14 cellular contexts compared by ENCODE assay signal in the genomic region with DNA sequence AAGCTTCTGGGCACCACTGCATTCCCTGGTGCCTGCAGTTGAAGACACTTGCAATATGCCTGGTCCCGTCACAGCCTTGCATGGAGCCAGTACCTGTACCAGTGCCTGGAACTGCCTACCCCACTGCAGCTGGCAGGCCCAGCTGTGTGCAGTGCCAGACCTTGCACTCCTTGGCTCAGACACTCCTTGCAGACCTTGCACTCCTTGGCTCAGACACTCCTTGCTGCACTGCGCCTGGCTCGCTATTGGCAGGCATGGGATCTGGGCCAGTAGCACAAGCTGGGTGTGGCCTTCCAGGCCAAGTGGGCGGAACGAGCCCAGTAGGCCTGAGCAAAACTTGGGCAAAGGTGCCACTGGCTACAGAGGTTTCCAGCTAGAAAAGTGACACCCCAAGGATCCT.
DNase-seq lines count a peak whose midpoint lies in the region; ATAC-seq, FAIRE-seq and TF ChIP-seq lines count a peak whose summit lies in the region.
"Had no signal": no experiment of that assay in that cellular context is flagged by ENCODE, and none has a peak within 500 bp of the region (broad histone marks: within the 10 kb centered on the region; RNA-seq: fewer than 3 reads in every experiment).

No MANE protein-coding gene starts in this region.

- no peaks in the 10 kb centered on the region for H3K79me2 ChIP-seq in osteoblast (ENCODE audit: insufficient read depth, low read length)

- no peak overlapping the region for H3K4me2 ChIP-seq in osteoblast (ENCODE audit: insufficient read depth, low read length)

- no peaks in the 10 kb centered on the region for H3K27me3 ChIP-seq in osteoblast (ENCODE audit: insufficient read depth, low read length)

- H3K4me1 Mint-ChIP-seq in chondrocyte (ENCODE audit: low read depth), result no peaks in the 10 kb centered on the region
- H3K4me1 Mint-ChIP-seq: CD4-positive, alpha-beta memory T cell; H9 had no signal

- no peaks in the 10 kb centered on the region for H4K20me1 ChIP-seq in osteoblast (ENCODE audit: insufficient read depth, low read length)

- no peaks in the 10 kb centered on the region for H3K36me3 ChIP-seq in kidney (ENCODE audit: control insufficient read depth in 1 of 2, insufficient read depth in 2 of 2, low read length in 2 of 2)
- no peaks in the 10 kb centered on the region for H3K36me3 ChIP-seq in osteoblast (ENCODE audit: insufficient read depth, low read length)

- H3K4me1 ChIP-seq in kidney (ENCODE audit: control insufficient read depth in 1 of 2, insufficient read depth in 1 of 2, low read depth in 1 of 2, low read length in 2 of 2) (no peaks in the 10 kb centered on the region), osteoblast (ENCODE audit: insufficient read depth, low read length) (no peaks in the 10 kb centered on the region)

- no peaks in the 10 kb centered on the region for H3K36me3 Mint-ChIP-seq in chondrocyte (ENCODE audit: low read depth)
- H3K36me3 Mint-ChIP-seq: CD4-positive, alpha-beta memory T cell had no signal

- H2AFZ ChIP-seq in osteoblast (ENCODE audit: low read length), result no peak overlapping the region

- H3K9ac ChIP-seq in kidney (ENCODE audit: low read length in 2 of 2), result no peak overlapping the region

- TF ChIP-seq CTCF in chondrocyte (IDR thresholded peaks at IDR 0.05) (no peak), kidney (IDR thresholded peaks at IDR 0.05; ENCODE audit: borderline replicate concordance, extremely low read depth, insufficient read depth) (no peak), osteoblast (IDR thresholded peaks at IDR 0.05; ENCODE audit: extremely low read depth, low read depth, low read length) (no peak)

- FAIRE-seq in kidney (lab: Jason Lieb, UNC), result no peak
- FAIRE-seq: H1 had no signal

- H3K9me3 ChIP-seq in kidney (ENCODE audit: control insufficient read depth in 1 of 2, low read length in 2 of 2) (no peaks in the 10 kb centered on the region), osteoblast (ENCODE audit: low read depth, low read length) (no peaks in the 10 kb centered on the region)

- no peak overlapping the region for H3K4me3 ChIP-seq in kidney (ENCODE audit: low read length in 2 of 2)
- no peak overlapping the region for H3K4me3 ChIP-seq in osteoblast (ENCODE audit: insufficient read depth, low read length)

- H3K27ac ChIP-seq in kidney (ENCODE audit: low read depth in 2 of 2, low read length in 2 of 2) (no peak overlapping the region), osteoblast (ENCODE audit: low read depth, low read length) (no peak overlapping the region)
- H3K27ac ChIP-seq: C4-2B had no signal

- no peak overlapping the region for H3K27ac Mint-ChIP-seq in chondrocyte (ENCODE audit: unreplicated experiment)
- H3K27ac Mint-ChIP-seq: CD4-positive, alpha-beta memory T cell; H9 had no signal

- H3K4me3 Mint-ChIP-seq in chondrocyte (ENCODE audit: unreplicated experiment), result no peak overlapping the region
- H3K4me3 Mint-ChIP-seq: CD4-positive, alpha-beta memory T cell; H9 had no signal

- intact Hi-C loops in kidney (cut with DNase I), result no loop called here

- DNase-seq in chondrocyte (ENCODE audit: low spot score), result peak; percentile 51
- DNase-seq in kidney, result peak; percentile 54
- DNase-seq in osteoblast (ENCODE audit: insufficient read length, low spot score, missing footprints), result peak; percentile 29
- DNase-seq: ACHN; CD4-positive, alpha-beta memory T cell; DMS153; DMS79 treated with DMSO at 0.1 percent for 48 hours; GF-D8; H9 had no signal

- H3K27me3 Mint-ChIP-seq in chondrocyte (ENCODE audit: low read depth), result no peaks in the 10 kb centered on the region
- H3K27me3 Mint-ChIP-seq: CD4-positive, alpha-beta memory T cell had no signal

- ATAC-seq in HG03460 (IDR thresholded peaks at IDR 0.05; ENCODE audit: unreplicated experiment), result no peak
- ATAC-seq in GM18909 (IDR thresholded peaks at IDR 0.05; ENCODE audit: poor library complexity, unreplicated experiment), result no peak
- no peak for ATAC-seq in GM21360 (IDR thresholded peaks at IDR 0.05; ENCODE audit: unreplicated experiment)

- H3K9me3 Mint-ChIP-seq in chondrocyte (ENCODE audit: low read depth), result peaks cover 7% of the 10 kb centered on the region
